Comparison of ENCODE assay signal across 1 cellular context in genomic region chr3:122498152-122498551, GRCh38.
TF ChIP-seq lines count a peak whose summit lies in the region.

No MANE protein-coding gene starts in this region.

TF ChIP-seq in WTC11, 78 proteins besides CTCF, POLR2A, EP300 and RAD21 (continued from another document):
- TF ChIP-seq AR (CRISPR knock-in tag; IDR thresholded peaks at IDR 0.05): no peak
- TF ChIP-seq, protein P1, sequence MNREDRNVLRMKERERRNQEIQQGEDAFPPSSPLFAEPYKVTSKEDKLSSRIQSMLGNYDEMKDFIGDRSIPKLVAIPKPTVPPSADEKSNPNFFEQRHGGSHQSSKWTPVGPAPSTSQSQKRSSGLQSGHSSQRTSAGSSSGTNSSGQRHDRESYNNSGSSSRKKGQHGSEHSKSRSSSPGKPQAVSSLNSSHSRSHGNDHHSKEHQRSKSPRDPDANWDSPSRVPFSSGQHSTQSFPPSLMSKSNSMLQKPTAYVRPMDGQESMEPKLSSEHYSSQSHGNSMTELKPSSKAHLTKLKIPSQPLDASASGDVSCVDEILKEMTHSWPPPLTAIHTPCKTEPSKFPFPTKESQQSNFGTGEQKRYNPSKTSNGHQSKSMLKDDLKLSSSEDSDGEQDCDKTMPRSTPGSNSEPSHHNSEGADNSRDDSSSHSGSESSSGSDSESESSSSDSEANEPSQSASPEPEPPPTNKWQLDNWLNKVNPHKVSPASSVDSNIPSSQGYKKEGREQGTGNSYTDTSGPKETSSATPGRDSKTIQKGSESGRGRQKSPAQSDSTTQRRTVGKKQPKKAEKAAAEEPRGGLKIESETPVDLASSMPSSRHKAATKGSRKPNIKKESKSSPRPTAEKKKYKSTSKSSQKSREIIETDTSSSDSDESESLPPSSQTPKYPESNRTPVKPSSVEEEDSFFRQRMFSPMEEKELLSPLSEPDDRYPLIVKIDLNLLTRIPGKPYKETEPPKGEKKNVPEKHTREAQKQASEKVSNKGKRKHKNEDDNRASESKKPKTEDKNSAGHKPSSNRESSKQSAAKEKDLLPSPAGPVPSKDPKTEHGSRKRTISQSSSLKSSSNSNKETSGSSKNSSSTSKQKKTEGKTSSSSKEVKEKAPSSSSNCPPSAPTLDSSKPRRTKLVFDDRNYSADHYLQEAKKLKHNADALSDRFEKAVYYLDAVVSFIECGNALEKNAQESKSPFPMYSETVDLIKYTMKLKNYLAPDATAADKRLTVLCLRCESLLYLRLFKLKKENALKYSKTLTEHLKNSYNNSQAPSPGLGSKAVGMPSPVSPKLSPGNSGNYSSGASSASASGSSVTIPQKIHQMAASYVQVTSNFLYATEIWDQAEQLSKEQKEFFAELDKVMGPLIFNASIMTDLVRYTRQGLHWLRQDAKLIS (CRISPR knock-in tag; IDR thresholded peaks at IDR 0.05; ENCODE audit: borderline replicate concordance): no peak
- no peak for TF ChIP-seq HMGA2 (CRISPR knock-in tag; IDR thresholded peaks at IDR 0.05)
- TF ChIP-seq ZNF423 (CRISPR knock-in tag; IDR thresholded peaks at IDR 0.05): no peak
- TF ChIP-seq TEAD4 (CRISPR knock-in tag; IDR thresholded peaks at IDR 0.05): no peak
- TF ChIP-seq MLX (CRISPR knock-in tag; IDR thresholded peaks at IDR 0.05): no peak
- no peak for TF ChIP-seq NFE2L1 (CRISPR knock-in tag; IDR thresholded peaks at IDR 0.05)
- TF ChIP-seq JAZF1 (CRISPR knock-in tag; IDR thresholded peaks at IDR 0.05): no peak
- TF ChIP-seq ZNF671 (CRISPR knock-in tag; IDR thresholded peaks at IDR 0.05): no peak
- TF ChIP-seq USF1 (CRISPR knock-in tag; IDR thresholded peaks at IDR 0.05): no peak
TF ChIP-seq in WTC11: peak in this region for 0.
